1 cellular context compared by ENCODE assay signal in genomic region chr11:121446752-121447156, GRCh38.
TF ChIP-seq lines count a peak whose summit lies in the region.

No MANE protein-coding gene starts in this region.

TF ChIP-seq in GM12878, 131 proteins besides CTCF, POLR2A, EP300 and RAD21 (continued from another document):
- TF ChIP-seq CUX1 (IDR thresholded peaks at IDR 0.05; ENCODE audit: insufficient replicate concordance, low read depth, low read length) = no peak
- TF ChIP-seq ZNF687 (IDR thresholded peaks at IDR 0.05) = peak; percentile 32
- peak; percentile 38 for TF ChIP-seq MEF2B (IDR thresholded peaks at IDR 0.05; ENCODE audit: partially characterized antibody, poor library complexity, severe bottlenecking)
- no peak for TF ChIP-seq SIX5 (IDR thresholded peaks at IDR 0.05; ENCODE audit: low read depth, low read length, severe bottlenecking)
- 0 out of 2 replicates have a peak, but pooled peaks have one; percentile 7 for TF ChIP-seq SMARCA5 (IDR thresholded peaks at IDR 0.05)
- no peak for TF ChIP-seq TBL1XR1 (IDR thresholded peaks at IDR 0.05; ENCODE audit: low read depth, low read length)
- TF ChIP-seq NKRF (conservative IDR thresholded peaks at IDR 0.05) = 0 out of 2 replicates have a peak, but pooled peaks have one; percentile 5
- TF ChIP-seq IKZF2 (IDR thresholded peaks at IDR 0.05) = no peak
